In the genomic region with DNA sequence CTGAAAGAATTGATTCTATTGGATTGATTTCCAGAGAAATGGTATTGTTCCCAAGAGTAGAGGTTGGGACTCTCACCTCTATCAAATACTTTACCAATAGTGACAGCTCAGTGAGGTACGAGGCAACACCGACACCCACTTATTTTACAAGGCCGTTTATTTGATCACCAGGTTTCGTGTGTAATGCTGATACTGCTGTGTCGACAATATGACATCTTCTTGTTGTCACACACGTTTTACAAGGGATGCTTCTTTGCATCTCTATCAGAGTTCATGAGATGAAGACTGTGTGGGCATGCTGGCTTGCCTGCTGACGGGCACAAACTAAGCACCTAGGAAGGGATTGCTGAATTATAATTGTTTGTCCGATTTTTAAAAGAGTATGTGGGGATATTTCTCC, we compare ENCODE assay signal across 22 cellular contexts.
"Had no signal": no experiment of that assay in that cellular context is flagged by ENCODE, and none has a peak within 500 bp of the region (broad histone marks: within the 10 kb centered on the region; RNA-seq: fewer than 3 reads in every experiment).

No MANE protein-coding gene starts in this region.

- H3K36me3 ChIP-seq: esophagus muscularis mucosa, gastrocnemius medialis, heart right ventricle, left lung, lower lobe of right lung had no signal

- H3K4me3 ChIP-seq: coronary artery, dorsolateral prefrontal cortex, esophagus muscularis mucosa, gastrocnemius medialis, heart right ventricle, left lung, lower lobe of right lung, mucosa of descending colon had no signal

- H3K4me3 Mint-ChIP-seq: mesothelial cell of epicardium had no signal

- H3K9me3 Mint-ChIP-seq: mesothelial cell of epicardium had no signal

- ATAC-seq: gastrocnemius medialis, heart right ventricle, left cardiac atrium, left lung, left ventricle myocardium superior, lower lobe of right lung, mucosa of descending colon had no signal

- H3K27ac ChIP-seq: coronary artery, dorsolateral prefrontal cortex, esophagus muscularis mucosa, gastrocnemius medialis, heart right ventricle, left lung, lower lobe of right lung had no signal

- H3K9me3 ChIP-seq: esophagus muscularis mucosa, gastrocnemius medialis, heart right ventricle, left lung, lower lobe of right lung, mucosa of descending colon had no signal

- FAIRE-seq: endothelial cell of umbilical vein, islet of Langerhans, keratinocyte had no signal

- H3K27ac Mint-ChIP-seq: mesothelial cell of epicardium had no signal

- H3K4me1 ChIP-seq: left lung, lower lobe of right lung had no signal

- H3K27me3 ChIP-seq: dorsolateral prefrontal cortex, esophagus muscularis mucosa, gastrocnemius medialis, heart right ventricle had no signal

- H3K36me3 Mint-ChIP-seq: mesothelial cell of epicardium had no signal

- DNase-seq: dermis blood vessel endothelial cell; dorsolateral prefrontal cortex; effector CD4-positive, alpha-beta T cell; effector memory CD4-positive, alpha-beta T cell; foreskin melanocyte; gastrocnemius medialis; glutamatergic neuron; head of caudate nucleus; heart right ventricle; hippocampal formation; left cardiac atrium; left lung; left ventricle myocardium superior; lower lobe of right lung; mesenchymal stem cell; mucosa of descending colon had no signal
